Comparison of ENCODE assay signal across 9 cellular contexts in genomic region chr19:10096615-10096963, GRCh38. TPM values are rescaled to one million over a fixed set of nuclear protein-coding genes. Genes with fewer than 3 reads are reported as not detected.
DNase-seq lines count a peak whose midpoint lies in the region; ATAC-seq, FAIRE-seq and TF ChIP-seq lines count a peak whose summit lies in the region.
"Had no signal": no experiment of that assay in that cellular context is flagged by ENCODE, and none has a peak within 500 bp of the region (broad histone marks: within the 10 kb centered on the region; RNA-seq: fewer than 3 reads in every experiment).

No MANE protein-coding gene starts in this region.

- no peaks in the 10 kb centered on the region for H3K9me2 ChIP-seq in PC-3 (replicated peaks; ENCODE audit: low read length)

- no peaks in the 10 kb centered on the region for H3F3A ChIP-seq in PC-3 (ENCODE audit: low read length, unreplicated experiment)

- TSS peak; percentile 29 for BruUV-seq in PC-3 (replicated peaks; lab: Mats Ljungman, UMichigan)

- no peak for DNase-seq in GM06990 (ENCODE audit: extremely low read depth, insufficient read length)
- no peak for DNase-seq in PC-3
- DNase-seq in esophagus squamous epithelium (lab: John Stamatoyannopoulos, UW) = no peak
- DNase-seq in prostate gland (ENCODE audit: low spot score) = no peak
- no peak for DNase-seq in H54 (ENCODE audit: insufficient read length, low spot score)
- DNase-seq in activated gamma-delta T cell (lab: John Stamatoyannopoulos, UW) = no peak

- H3K27me3 ChIP-seq in GM06990 (replicated peaks; ENCODE audit: control insufficient read depth, insufficient read depth, low read length) (no peaks in the 10 kb centered on the region), PC-3 (ENCODE audit: low read length) (no peaks in the 10 kb centered on the region), esophagus squamous epithelium (no peaks in the 10 kb centered on the region), prostate gland (replicated peaks; ENCODE audit: insufficient read depth) (no peaks in the 10 kb centered on the region)

- TF ChIP-seq POLR2A in esophagus squamous epithelium (IDR thresholded peaks at IDR 0.05) (no peak), prostate gland (IDR thresholded peaks at IDR 0.05) (no peak), H54 (IDR thresholded peaks at IDR 0.05; ENCODE audit: low read depth, low read length) (no peak)

- peak overlapping the region; percentile 76 for H3K4me2 ChIP-seq in PC-3 (ENCODE audit: low read length)

- intact Hi-C loops in PC-3 (cut with micrococcal nuclease) (loop anchor here (1.0 kb wide), 1 partner anchor 154 kb away; no protein-coding TSS in a partner anchor), esophagus squamous epithelium (cut with DNase I) (no loop called here), prostate gland (cut with DNase I) (no loop called here)

- no peaks in the 10 kb centered on the region for H3K79me2 ChIP-seq in PC-3 (ENCODE audit: low read length)

- H3K9me3 ChIP-seq in PC-3 (ENCODE audit: low read length) (no peaks in the 10 kb centered on the region), esophagus squamous epithelium (no peaks in the 10 kb centered on the region), prostate gland (no peaks in the 10 kb centered on the region)

- peak overlapping the region; percentile 47 for H3K4me3 ChIP-seq in GM06990 (replicated peaks; ENCODE audit: low read depth, low read length)
- H3K4me3 ChIP-seq in PC-3 (ENCODE audit: low read length) = peak overlapping the region; percentile 39
- peak overlapping the region; percentile 43 to 72 (median 56) for H3K4me3 ChIP-seq in esophagus squamous epithelium
- peak overlapping the region; percentile 29 to 45 for H3K4me3 ChIP-seq in prostate gland

- FAIRE-seq in H54 (lab: Jason Lieb, UNC) = no peak
- FAIRE-seq: endometrium had no signal

- no peak overlapping the region for H3K27ac ChIP-seq in PC-3 (ENCODE audit: low read length)
- peak overlapping the region; percentile 74 to 82 (median 78) for H3K27ac ChIP-seq in esophagus squamous epithelium
- peak overlapping the region; percentile 54 to 58 for H3K27ac ChIP-seq in prostate gland

- H3K36me3 ChIP-seq in GM06990 (ENCODE audit: control insufficient read depth, insufficient read depth, low read length) = peaks cover 16% of the 10 kb centered on the region
- no peaks in the 10 kb centered on the region for H3K36me3 ChIP-seq in PC-3 (ENCODE audit: low read depth, low read length)
- H3K36me3 ChIP-seq in esophagus squamous epithelium = peaks cover 0 to 23% (median 0%) of the 10 kb centered on the region in 3 donors
- H3K36me3 ChIP-seq in prostate gland = no peaks in the 10 kb centered on the region

- TF ChIP-seq CTCF in GM06990 (IDR thresholded peaks at IDR 0.05; ENCODE audit: insufficient read depth, low read length, poor library complexity, severe bottlenecking) (no peak), PC-3 (conservative IDR thresholded peaks at IDR 0.05; ENCODE audit: low read depth, low read length) (no peak), esophagus squamous epithelium (IDR thresholded peaks at IDR 0.05) (no peak), prostate gland (IDR thresholded peaks at IDR 0.05) (no peak)

- H3K9ac ChIP-seq in PC-3 (ENCODE audit: low read length) = peak overlapping the region; percentile 72

- POLR2A ChIA-PET in PC-3 (lab: Charles Lee; ENCODE audit: unreplicated experiment) = no interaction called here

- CTCF ChIA-PET in PC-3 (lab: Charles Lee) = interaction anchor here (0.6 to 1.3 kb wide), 4 partner anchors 12 to 69 kb away, joined by 3 to 7 read pairs (median 6); no protein-coding TSS in a partner anchor

- H3K4me1 ChIP-seq in PC-3 (ENCODE audit: insufficient read depth, low read length) (peaks cover 11% of the 10 kb centered on the region), esophagus squamous epithelium (peaks cover 9 to 17% (median 10%) of the 10 kb centered on the region in 3 donors), prostate gland (replicated peaks) (no peaks in the 10 kb centered on the region)

- ATAC-seq in PC-3 = no peak
- no peak for ATAC-seq in HG02588 (IDR thresholded peaks at IDR 0.05; ENCODE audit: unreplicated experiment)
- no peak for ATAC-seq in HG03196 (IDR thresholded peaks at IDR 0.05; ENCODE audit: unreplicated experiment)

- WGBS in esophagus squamous epithelium, 2 donors = 16 to 17% methylated on average over 12 to 16 of the region's 26 CpGs
- 20% methylated on average over 26 of the region's 26 CpGs for WGBS in prostate gland

- H4K20me1 ChIP-seq in PC-3 (ENCODE audit: low read length) = no peaks in the 10 kb centered on the region

- H2AFZ ChIP-seq in PC-3 (ENCODE audit: low read length) = peak overlapping the region; percentile 83

RNA-seq across cellular contexts. Expression of gene ANGPTL6, which starts 5.9 kb away (rescaled TPM):
- total RNA-seq in PC-3 (2014; rRNA removed) (0.81 and 1.2 TPM in 2 replicates), esophagus squamous epithelium (under 1 TPM in 1 of 4 donors, not detected in 3; 0.42 TPM), prostate gland (1 to 10 TPM in 1 of 2 donors, not detected in 1; 2.4 TPM)

RNA-seq across cellular contexts. Expression of gene PPAN, which starts 9.6 kb away (rescaled TPM):
- total RNA-seq in PC-3 (2014; rRNA removed) = 183 and 214 TPM in 2 replicates
- 10 to 100 TPM; 31.9 to 56.1 (median 39.6) TPM for total RNA-seq in esophagus squamous epithelium
- 10 to 100 TPM; 27.6 to 47.2 TPM for total RNA-seq in prostate gland

RNA-seq across cellular contexts. Expression of gene SHFL, which starts 10.5 kb away (rescaled TPM):
- total RNA-seq in PC-3 (2014; rRNA removed) (17.2 and 18.4 TPM in 2 replicates), esophagus squamous epithelium (10 to 100 TPM in 3 of 4 donors, 1 to 10 TPM in 1; 10.0 to 23.7 (median 14.7) TPM), prostate gland (10 to 100 TPM; 23.5 to 36.0 TPM)

RNA-seq across cellular contexts. Expression of gene P2RY11, which starts 14.9 kb away (rescaled TPM):
- total RNA-seq in PC-3 (2014; rRNA removed) = 11.1 and 17.3 TPM in 2 replicates
- 1 to 10 TPM; 2.9 to 9.2 (median 5.8) TPM for total RNA-seq in esophagus squamous epithelium
- total RNA-seq in prostate gland = 10 to 100 TPM in 1 of 2 donors, 1 to 10 TPM in 1; 9.2 to 20.8 TPM

RNA-seq across cellular contexts. Expression of gene EIF3G, which starts 23.1 kb away (rescaled TPM):
- 575 and 635 TPM in 2 replicates for total RNA-seq in PC-3 (2014; rRNA removed)
- 100 to 1,000 TPM; 146 to 253 (median 183) TPM for total RNA-seq in esophagus squamous epithelium
- total RNA-seq in prostate gland = 100 to 1,000 TPM; 264 to 300 TPM
